1 cellular context compared by ENCODE assay signal in the genomic region with DNA sequence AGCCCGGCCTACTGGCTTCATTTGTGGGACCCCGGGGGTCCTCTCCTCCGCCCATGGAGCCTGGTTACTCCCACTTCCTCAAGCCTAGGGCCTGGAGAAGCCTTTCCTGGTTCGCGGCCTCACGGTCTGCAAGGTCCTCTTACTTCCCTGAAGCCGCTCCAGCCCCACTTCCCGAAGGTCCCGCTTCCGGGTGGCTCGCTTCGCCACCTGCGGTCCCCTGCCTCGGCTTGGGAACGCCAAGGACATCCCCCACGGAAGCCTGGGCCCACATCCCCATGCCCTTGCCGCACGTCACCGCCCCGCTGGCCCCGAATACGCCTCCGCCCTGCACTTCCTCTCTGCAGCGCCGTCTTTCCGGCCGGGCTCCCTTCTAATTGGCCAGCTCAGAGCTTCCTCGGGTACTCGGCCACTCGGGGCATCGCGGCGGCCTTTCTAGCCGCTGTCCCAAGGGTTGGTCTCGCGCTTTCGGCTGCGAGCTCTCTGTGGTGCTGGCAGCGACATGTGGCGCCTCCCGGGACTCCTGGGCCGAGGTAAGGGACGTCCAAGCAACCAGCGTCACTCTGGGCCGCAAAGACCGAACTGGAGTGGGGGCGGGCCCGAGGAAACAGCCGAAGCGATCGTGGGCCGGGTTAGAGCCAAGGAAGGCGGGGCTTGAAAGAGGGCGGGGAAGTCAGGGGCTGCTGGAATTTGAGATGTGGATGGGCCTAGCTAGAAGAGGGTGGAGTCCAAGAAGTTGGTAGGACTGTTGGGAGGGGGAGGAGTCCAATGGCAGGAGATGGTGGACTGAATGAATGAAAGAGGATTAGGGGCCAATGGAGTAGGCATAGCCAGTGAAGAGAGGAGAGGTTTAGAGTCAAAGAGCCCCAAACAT.
TF ChIP-seq lines count a peak whose summit lies in the region.

A gene with protein sequence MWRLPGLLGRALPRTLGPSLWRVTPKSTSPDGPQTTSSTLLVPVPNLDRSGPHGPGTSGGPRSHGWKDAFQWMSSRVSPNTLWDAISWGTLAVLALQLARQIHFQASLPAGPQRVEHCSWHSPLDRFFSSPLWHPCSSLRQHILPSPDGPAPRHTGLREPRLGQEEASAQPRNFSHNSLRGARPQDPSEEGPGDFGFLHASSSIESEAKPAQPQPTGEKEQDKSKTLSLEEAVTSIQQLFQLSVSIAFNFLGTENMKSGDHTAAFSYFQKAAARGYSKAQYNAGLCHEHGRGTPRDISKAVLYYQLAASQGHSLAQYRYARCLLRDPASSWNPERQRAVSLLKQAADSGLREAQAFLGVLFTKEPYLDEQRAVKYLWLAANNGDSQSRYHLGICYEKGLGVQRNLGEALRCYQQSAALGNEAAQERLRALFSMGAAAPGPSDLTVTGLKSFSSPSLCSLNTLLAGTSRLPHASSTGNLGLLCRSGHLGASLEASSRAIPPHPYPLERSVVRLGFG (plus strand): TSS at position 429 of the 871 bp plus-strand sequence. CDS start 71 bp downstream, at position 500.

TF ChIP-seq in HEK293, 187 proteins besides CTCF, POLR2A, EP300 and RAD21 (continued from another document and continues in another):
- peak; percentile 91 for TF ChIP-seq ZBTB17 (tag by site-specific recombination; IDR thresholded peaks at IDR 0.05)
- TF ChIP-seq ZEB2 (tag by site-specific recombination; IDR thresholded peaks at IDR 0.05), result 0 out of 2 replicates have a peak, but pooled peaks have one; percentile 56
- TF ChIP-seq ZNF558 (tag by site-specific recombination; IDR thresholded peaks at IDR 0.05), result no peak
- TF ChIP-seq ZNF629 (tag by site-specific recombination; IDR thresholded peaks at IDR 0.05), result peak; percentile 84
- TF ChIP-seq ZNF132 (tag by site-specific recombination; IDR thresholded peaks at IDR 0.05; ENCODE audit: borderline replicate concordance), result no peak
- TF ChIP-seq ZNF146 (tag by site-specific recombination; IDR thresholded peaks at IDR 0.05), result no peak
- TF ChIP-seq ZNF23 (tag by site-specific recombination; IDR thresholded peaks at IDR 0.05; ENCODE audit: borderline replicate concordance), result no peak
- TF ChIP-seq, protein P1, sequence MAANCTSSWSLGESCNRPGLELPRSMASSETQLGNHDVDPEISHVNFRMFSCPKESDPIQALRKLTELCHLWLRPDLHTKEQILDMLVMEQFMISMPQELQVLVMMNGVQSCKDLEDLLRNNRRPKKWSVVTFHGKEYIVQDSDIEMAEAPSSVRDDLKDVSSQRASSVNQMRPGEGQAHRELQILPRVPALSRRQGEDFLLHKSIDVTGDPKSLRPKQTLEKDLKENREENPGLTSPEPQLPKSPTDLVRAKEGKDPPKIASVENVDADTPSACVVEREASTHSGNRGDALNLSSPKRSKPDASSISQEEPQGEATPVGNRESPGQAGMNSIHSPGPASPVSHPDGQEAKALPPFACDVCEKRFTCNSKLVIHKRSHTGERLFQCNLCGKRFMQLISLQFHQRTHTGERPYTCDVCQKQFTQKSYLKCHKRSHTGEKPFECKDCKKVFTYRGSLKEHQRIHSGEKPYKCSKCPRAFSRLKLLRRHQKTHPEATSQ (tag by site-specific recombination; IDR thresholded peaks at IDR 0.05), result no peak
- TF ChIP-seq, protein P2, sequence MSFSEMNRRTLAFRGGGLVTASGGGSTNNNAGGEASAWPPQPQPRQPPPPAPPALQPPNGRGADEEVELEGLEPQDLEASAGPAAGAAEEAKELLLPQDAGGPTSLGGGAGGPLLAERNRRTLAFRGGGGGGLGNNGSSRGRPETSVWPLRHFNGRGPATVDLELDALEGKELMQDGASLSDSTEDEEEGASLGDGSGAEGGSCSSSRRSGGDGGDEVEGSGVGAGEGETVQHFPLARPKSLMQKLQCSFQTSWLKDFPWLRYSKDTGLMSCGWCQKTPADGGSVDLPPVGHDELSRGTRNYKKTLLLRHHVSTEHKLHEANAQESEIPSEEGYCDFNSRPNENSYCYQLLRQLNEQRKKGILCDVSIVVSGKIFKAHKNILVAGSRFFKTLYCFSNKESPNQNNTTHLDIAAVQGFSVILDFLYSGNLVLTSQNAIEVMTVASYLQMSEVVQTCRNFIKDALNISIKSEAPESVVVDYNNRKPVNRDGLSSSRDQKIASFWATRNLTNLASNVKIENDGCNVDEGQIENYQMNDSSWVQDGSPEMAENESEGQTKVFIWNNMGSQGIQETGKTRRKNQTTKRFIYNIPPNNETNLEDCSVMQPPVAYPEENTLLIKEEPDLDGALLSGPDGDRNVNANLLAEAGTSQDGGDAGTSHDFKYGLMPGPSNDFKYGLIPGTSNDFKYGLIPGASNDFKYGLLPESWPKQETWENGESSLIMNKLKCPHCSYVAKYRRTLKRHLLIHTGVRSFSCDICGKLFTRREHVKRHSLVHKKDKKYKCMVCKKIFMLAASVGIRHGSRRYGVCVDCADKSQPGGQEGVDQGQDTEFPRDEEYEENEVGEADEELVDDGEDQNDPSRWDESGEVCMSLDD (tag by site-specific recombination; IDR thresholded peaks at IDR 0.05), result peak; percentile 53; the same call in 1 of the 2 replicates
- no peak for TF ChIP-seq ZNF596 (tag by site-specific recombination; IDR thresholded peaks at IDR 0.05)
- no peak for TF ChIP-seq ZNF707 (tag by site-specific recombination; IDR thresholded peaks at IDR 0.05)
- TF ChIP-seq KLF1 (tag by site-specific recombination; IDR thresholded peaks at IDR 0.05), result peak; percentile 63
- no peak for TF ChIP-seq ZNF302 (tag by site-specific recombination; IDR thresholded peaks at IDR 0.05; ENCODE audit: low read depth)
- TF ChIP-seq, protein P3, sequence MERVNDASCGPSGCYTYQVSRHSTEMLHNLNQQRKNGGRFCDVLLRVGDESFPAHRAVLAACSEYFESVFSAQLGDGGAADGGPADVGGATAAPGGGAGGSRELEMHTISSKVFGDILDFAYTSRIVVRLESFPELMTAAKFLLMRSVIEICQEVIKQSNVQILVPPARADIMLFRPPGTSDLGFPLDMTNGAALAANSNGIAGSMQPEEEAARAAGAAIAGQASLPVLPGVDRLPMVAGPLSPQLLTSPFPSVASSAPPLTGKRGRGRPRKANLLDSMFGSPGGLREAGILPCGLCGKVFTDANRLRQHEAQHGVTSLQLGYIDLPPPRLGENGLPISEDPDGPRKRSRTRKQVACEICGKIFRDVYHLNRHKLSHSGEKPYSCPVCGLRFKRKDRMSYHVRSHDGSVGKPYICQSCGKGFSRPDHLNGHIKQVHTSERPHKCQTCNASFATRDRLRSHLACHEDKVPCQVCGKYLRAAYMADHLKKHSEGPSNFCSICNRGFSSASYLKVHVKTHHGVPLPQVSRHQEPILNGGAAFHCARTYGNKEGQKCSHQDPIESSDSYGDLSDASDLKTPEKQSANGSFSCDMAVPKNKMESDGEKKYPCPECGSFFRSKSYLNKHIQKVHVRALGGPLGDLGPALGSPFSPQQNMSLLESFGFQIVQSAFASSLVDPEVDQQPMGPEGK (tag by site-specific recombination; IDR thresholded peaks at IDR 0.05), result peak; percentile 80
- TF ChIP-seq, protein P4, sequence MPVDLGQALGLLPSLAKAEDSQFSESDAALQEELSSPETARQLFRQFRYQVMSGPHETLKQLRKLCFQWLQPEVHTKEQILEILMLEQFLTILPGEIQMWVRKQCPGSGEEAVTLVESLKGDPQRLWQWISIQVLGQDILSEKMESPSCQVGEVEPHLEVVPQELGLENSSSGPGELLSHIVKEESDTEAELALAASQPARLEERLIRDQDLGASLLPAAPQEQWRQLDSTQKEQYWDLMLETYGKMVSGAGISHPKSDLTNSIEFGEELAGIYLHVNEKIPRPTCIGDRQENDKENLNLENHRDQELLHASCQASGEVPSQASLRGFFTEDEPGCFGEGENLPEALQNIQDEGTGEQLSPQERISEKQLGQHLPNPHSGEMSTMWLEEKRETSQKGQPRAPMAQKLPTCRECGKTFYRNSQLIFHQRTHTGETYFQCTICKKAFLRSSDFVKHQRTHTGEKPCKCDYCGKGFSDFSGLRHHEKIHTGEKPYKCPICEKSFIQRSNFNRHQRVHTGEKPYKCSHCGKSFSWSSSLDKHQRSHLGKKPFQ (tag by site-specific recombination; IDR thresholded peaks at IDR 0.05), result no peak
- peak; percentile 78 for TF ChIP-seq SP7 (tag by site-specific recombination; IDR thresholded peaks at IDR 0.05)
- TF ChIP-seq, protein P5, sequence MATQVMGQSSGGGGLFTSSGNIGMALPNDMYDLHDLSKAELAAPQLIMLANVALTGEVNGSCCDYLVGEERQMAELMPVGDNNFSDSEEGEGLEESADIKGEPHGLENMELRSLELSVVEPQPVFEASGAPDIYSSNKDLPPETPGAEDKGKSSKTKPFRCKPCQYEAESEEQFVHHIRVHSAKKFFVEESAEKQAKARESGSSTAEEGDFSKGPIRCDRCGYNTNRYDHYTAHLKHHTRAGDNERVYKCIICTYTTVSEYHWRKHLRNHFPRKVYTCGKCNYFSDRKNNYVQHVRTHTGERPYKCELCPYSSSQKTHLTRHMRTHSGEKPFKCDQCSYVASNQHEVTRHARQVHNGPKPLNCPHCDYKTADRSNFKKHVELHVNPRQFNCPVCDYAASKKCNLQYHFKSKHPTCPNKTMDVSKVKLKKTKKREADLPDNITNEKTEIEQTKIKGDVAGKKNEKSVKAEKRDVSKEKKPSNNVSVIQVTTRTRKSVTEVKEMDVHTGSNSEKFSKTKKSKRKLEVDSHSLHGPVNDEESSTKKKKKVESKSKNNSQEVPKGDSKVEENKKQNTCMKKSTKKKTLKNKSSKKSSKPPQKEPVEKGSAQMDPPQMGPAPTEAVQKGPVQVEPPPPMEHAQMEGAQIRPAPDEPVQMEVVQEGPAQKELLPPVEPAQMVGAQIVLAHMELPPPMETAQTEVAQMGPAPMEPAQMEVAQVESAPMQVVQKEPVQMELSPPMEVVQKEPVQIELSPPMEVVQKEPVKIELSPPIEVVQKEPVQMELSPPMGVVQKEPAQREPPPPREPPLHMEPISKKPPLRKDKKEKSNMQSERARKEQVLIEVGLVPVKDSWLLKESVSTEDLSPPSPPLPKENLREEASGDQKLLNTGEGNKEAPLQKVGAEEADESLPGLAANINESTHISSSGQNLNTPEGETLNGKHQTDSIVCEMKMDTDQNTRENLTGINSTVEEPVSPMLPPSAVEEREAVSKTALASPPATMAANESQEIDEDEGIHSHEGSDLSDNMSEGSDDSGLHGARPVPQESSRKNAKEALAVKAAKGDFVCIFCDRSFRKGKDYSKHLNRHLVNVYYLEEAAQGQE (tag by site-specific recombination; IDR thresholded peaks at IDR 0.05), result peak; percentile 54; the same call in 1 of the 2 replicates
- peak; percentile 82 for TF ChIP-seq ZNF76 (tag by site-specific recombination; IDR thresholded peaks at IDR 0.05; ENCODE audit: borderline replicate concordance, low read depth)
- TF ChIP-seq ZNF354C (tag by site-specific recombination; IDR thresholded peaks at IDR 0.05; ENCODE audit: borderline replicate concordance, low read depth), result no peak
- TF ChIP-seq, protein P6, sequence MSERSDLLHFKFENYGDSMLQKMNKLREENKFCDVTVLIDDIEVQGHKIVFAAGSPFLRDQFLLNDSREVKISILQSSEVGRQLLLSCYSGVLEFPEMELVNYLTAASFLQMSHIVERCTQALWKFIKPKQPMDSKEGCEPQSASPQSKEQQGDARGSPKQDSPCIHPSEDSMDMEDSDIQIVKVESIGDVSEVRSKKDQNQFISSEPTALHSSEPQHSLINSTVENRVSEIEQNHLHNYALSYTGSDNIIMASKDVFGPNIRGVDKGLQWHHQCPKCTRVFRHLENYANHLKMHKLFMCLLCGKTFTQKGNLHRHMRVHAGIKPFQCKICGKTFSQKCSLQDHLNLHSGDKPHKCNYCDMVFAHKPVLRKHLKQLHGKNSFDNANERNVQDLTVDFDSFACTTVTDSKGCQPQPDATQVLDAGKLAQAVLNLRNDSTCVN (tag by site-specific recombination; optimal IDR thresholded peaks at IDR 0.05), result peak; percentile 83
- TF ChIP-seq MZF1 (tag by site-specific recombination; IDR thresholded peaks at IDR 0.05; ENCODE audit: borderline replicate concordance), result 0 out of 2 replicates have a peak, but pooled peaks have one; percentile 20
- TF ChIP-seq, protein P7, sequence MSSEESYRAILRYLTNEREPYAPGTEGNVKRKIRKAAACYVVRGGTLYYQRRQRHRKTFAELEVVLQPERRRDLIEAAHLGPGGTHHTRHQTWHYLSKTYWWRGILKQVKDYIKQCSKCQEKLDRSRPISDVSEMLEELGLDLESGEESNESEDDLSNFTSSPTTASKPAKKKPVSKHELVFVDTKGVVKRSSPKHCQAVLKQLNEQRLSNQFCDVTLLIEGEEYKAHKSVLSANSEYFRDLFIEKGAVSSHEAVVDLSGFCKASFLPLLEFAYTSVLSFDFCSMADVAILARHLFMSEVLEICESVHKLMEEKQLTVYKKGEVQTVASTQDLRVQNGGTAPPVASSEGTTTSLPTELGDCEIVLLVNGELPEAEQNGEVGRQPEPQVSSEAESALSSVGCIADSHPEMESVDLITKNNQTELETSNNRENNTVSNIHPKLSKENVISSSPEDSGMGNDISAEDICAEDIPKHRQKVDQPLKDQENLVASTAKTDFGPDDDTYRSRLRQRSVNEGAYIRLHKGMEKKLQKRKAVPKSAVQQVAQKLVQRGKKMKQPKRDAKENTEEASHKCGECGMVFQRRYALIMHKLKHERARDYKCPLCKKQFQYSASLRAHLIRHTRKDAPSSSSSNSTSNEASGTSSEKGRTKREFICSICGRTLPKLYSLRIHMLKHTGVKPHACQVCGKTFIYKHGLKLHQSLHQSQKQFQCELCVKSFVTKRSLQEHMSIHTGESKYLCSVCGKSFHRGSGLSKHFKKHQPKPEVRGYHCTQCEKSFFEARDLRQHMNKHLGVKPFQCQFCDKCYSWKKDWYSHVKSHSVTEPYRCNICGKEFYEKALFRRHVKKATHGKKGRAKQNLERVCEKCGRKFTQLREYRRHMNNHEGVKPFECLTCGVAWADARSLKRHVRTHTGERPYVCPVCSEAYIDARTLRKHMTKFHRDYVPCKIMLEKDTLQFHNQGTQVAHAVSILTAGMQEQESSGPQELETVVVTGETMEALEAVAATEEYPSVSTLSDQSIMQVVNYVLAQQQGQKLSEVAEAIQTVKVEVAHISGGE (tag by site-specific recombination; conservative IDR thresholded peaks at IDR 0.05; ENCODE audit: low read depth), result peak; percentile 95
- TF ChIP-seq ZNF311 (tag by site-specific recombination; IDR thresholded peaks at IDR 0.05; ENCODE audit: borderline replicate concordance), result no peak
- TF ChIP-seq, protein P8, sequence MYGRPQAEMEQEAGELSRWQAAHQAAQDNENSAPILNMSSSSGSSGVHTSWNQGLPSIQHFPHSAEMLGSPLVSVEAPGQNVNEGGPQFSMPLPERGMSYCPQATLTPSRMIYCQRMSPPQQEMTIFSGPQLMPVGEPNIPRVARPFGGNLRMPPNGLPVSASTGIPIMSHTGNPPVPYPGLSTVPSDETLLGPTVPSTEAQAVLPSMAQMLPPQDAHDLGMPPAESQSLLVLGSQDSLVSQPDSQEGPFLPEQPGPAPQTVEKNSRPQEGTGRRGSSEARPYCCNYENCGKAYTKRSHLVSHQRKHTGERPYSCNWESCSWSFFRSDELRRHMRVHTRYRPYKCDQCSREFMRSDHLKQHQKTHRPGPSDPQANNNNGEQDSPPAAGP (tag by site-specific recombination; IDR thresholded peaks at IDR 0.05), result peak; percentile 39; the same call in 1 of the 2 replicates
- TF ChIP-seq RBAK (tag by site-specific recombination; IDR thresholded peaks at IDR 0.05), result no peak
- TF ChIP-seq, protein P9, sequence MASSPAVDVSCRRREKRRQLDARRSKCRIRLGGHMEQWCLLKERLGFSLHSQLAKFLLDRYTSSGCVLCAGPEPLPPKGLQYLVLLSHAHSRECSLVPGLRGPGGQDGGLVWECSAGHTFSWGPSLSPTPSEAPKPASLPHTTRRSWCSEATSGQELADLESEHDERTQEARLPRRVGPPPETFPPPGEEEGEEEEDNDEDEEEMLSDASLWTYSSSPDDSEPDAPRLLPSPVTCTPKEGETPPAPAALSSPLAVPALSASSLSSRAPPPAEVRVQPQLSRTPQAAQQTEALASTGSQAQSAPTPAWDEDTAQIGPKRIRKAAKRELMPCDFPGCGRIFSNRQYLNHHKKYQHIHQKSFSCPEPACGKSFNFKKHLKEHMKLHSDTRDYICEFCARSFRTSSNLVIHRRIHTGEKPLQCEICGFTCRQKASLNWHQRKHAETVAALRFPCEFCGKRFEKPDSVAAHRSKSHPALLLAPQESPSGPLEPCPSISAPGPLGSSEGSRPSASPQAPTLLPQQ (tag by site-specific recombination; IDR thresholded peaks at IDR 0.05), result peak; percentile 99
- peak; percentile 97 for TF ChIP-seq ZNF341 (tag by site-specific recombination; IDR thresholded peaks at IDR 0.05; ENCODE audit: low read depth)
- no peak for TF ChIP-seq TRIM28 (IDR thresholded peaks at IDR 0.05; ENCODE audit: borderline replicate concordance, low read length)
